11 cellular contexts compared by ENCODE assay signal in genomic region chr4:19776021-19776459, GRCh38.
DNase-seq lines count a peak whose midpoint lies in the region; ATAC-seq and TF ChIP-seq lines count a peak whose summit lies in the region.
"Had no signal": no experiment of that assay in that cellular context is flagged by ENCODE, and none has a peak within 500 bp of the region (broad histone marks: within the 10 kb centered on the region; RNA-seq: fewer than 3 reads in every experiment).

No MANE protein-coding gene starts in this region.

- DNase-seq in 8988T, result peak; percentile 53
- DNase-seq in HCT116 (ENCODE audit: low read depth, low spot score), result peak; percentile 84
- peak; percentile 0 for DNase-seq in SHP77 treated with DMSO at 0.1 percent for 48 hours (lab: John Stamatoyannopoulos, UW)
- peak; percentile 97 for DNase-seq in glomerular visceral epithelial cell (ENCODE audit: extremely low spot score)
- no peak for DNase-seq in activated CD4-positive, CD25-positive, alpha-beta regulatory T cell (lab: John Stamatoyannopoulos, UW)
- no peak for DNase-seq in occipital lobe (lab: John Stamatoyannopoulos, UW)
- no peak for DNase-seq in MV-4-11 (lab: John Stamatoyannopoulos, UW)
- DNase-seq: hippocampal formation had no signal

- no peaks in the 10 kb centered on the region for H4K20me1 ChIP-seq in HCT116 (ENCODE audit: insufficient read depth)

- intact Hi-C loops in HCT116 (cut with micrococcal nuclease), result no loop called here

- POLR2A ChIA-PET in HCT116 (lab: Charles Lee), result interaction anchor here (1.2 kb wide), 1 partner anchor 176 kb away, joined by 4 read pairs; no protein-coding TSS in a partner anchor

- peak overlapping the region; percentile 56 for H3K9ac ChIP-seq in HCT116 (ENCODE audit: low read length)

- H3K27ac ChIP-seq in HCT116 (ENCODE audit: low read depth, low read length), result peak overlapping the region; percentile 78
- H3K27ac ChIP-seq: SJCRH30 had no signal

- CTCF ChIA-PET in HCT116 (lab: Charles Lee), result no interaction called here

- ATAC-seq in HCT116, result peak; percentile 94
- ATAC-seq in GM18519 (IDR thresholded peaks at IDR 0.05; ENCODE audit: low FRiP score, unreplicated experiment), result no peak

- BruUV-seq in HCT116 (replicated peaks; lab: Mats Ljungman, UMichigan), result no TSS peak

- TF ChIP-seq CTCF in HCT116 (IDR thresholded peaks at IDR 0.05 in 2 of 3, conservative IDR thresholded peaks at IDR 0.05 in 1 of 3; ENCODE audit: borderline replicate concordance in 1 of 3, insufficient read depth in 1 of 3, low read depth in 2 of 3, low read length in 2 of 3), result no peak

- no peaks in the 10 kb centered on the region for H3K9me2 ChIP-seq in HCT116 (ENCODE audit: insufficient read depth)

- peak overlapping the region in 1 of 2 experiments; percentile 43; a peak in 2 of 4 replicates for H3K4me3 ChIP-seq in HCT116 (replicated peaks in 1 of 2; ENCODE audit: low read depth in 1 of 2, low read length in 2 of 2)
- H3K4me3 ChIP-seq: right atrium auricular region, SJCRH30 had no signal

- H3K9me3 ChIP-seq in HCT116 (ENCODE audit: control insufficient read depth in 1 of 2, insufficient read depth in 1 of 2, low read depth in 1 of 2, low read length in 2 of 2), result no peaks in the 10 kb centered on the region
- H3K9me3 ChIP-seq: right atrium auricular region, SJCRH30 had no signal

- H2AFZ ChIP-seq in HCT116 (ENCODE audit: low read depth, low read length, poor library complexity, severe bottlenecking), result no peak overlapping the region

- TF ChIP-seq RAD21 in HCT116 (IDR thresholded peaks at IDR 0.05; ENCODE audit: low read depth), result no peak

- H3K27me3 ChIP-seq in HCT116 (ENCODE audit: insufficient read depth, low read length), result no peaks in the 10 kb centered on the region
- H3K27me3 ChIP-seq: right atrium auricular region, SJCRH30 had no signal

- H3K79me2 ChIP-seq in HCT116 (ENCODE audit: insufficient read depth, low read length), result no peaks in the 10 kb centered on the region

- peak overlapping the region; percentile 68 for H3K4me2 ChIP-seq in HCT116 (ENCODE audit: low read length)

- no peaks in the 10 kb centered on the region for H3K36me3 ChIP-seq in HCT116 (ENCODE audit: control insufficient read depth in 1 of 2, insufficient read depth in 2 of 2, low read length in 2 of 2)
- H3K36me3 ChIP-seq: right atrium auricular region, SJCRH30 had no signal

- RAD21 ChIA-PET in HCT116 (lab: Charles Lee; ENCODE audit: low non-redundant PET in 1 of 2, low total read pairs in 2 of 2, uncharacterized antibody in 2 of 2, unreplicated experiment in 2 of 2), result no interaction called here

- peaks cover 21 to 35% of the 10 kb centered on the region in 2 experiments for H3K4me1 ChIP-seq in HCT116 (ENCODE audit: control insufficient read depth in 1 of 2, insufficient read depth in 2 of 2, low read length in 2 of 2)
- H3K4me1 ChIP-seq: right atrium auricular region, SJCRH30 had no signal

- TF ChIP-seq POLR2A in HCT116 (IDR thresholded peaks at IDR 0.05; ENCODE audit: borderline replicate concordance, extremely low read depth, insufficient read depth, insufficient read length), result no peak

TF ChIP-seq in HCT116, 20 proteins besides CTCF, POLR2A, EP300 and RAD21:
- peak; percentile 74 for TF ChIP-seq SP1 (IDR thresholded peaks at IDR 0.05; ENCODE audit: low read depth)
- TF ChIP-seq ATF3 (IDR thresholded peaks at IDR 0.05), result no peak
- no peak for TF ChIP-seq SRF (IDR thresholded peaks at IDR 0.05; ENCODE audit: low read depth)
- TF ChIP-seq EZH2 (IDR thresholded peaks at IDR 0.05), result no peak
- TF ChIP-seq SIN3A (IDR thresholded peaks at IDR 0.05; ENCODE audit: low read depth), result peak; percentile 49; the same call in 1 of the 2 replicates
- TF ChIP-seq MAX (IDR thresholded peaks at IDR 0.05), result no peak; the same call in 1 of the 2 replicates
- TF ChIP-seq TCF7L2 (IDR thresholded peaks at IDR 0.05; ENCODE audit: borderline replicate concordance, extremely low read depth, insufficient read depth, insufficient read length), result peak; percentile 62
- no peak for TF ChIP-seq REST (IDR thresholded peaks at IDR 0.05; ENCODE audit: low read depth)
- no peak for TF ChIP-seq EZH2phosphoT487 (IDR thresholded peaks at IDR 0.05; ENCODE audit: borderline replicate concordance)
- no peak for TF ChIP-seq CEBPB (IDR thresholded peaks at IDR 0.05; ENCODE audit: low read depth)
- peak; percentile 86 for TF ChIP-seq JUND (IDR thresholded peaks at IDR 0.05)
- no peak for TF ChIP-seq YY1 (IDR thresholded peaks at IDR 0.05; ENCODE audit: extremely low read depth, insufficient replicate concordance, low read depth, low read length)
- peak; percentile 77 for TF ChIP-seq CBX3 (IDR thresholded peaks at IDR 0.05; ENCODE audit: low read depth)
- TF ChIP-seq ZFX (IDR thresholded peaks at IDR 0.05), result no peak
- TF ChIP-seq POLR2AphosphoS5 (IDR thresholded peaks at IDR 0.05; ENCODE audit: low read depth, low read length), result no peak
- no peak for TF ChIP-seq ZBTB33 (IDR thresholded peaks at IDR 0.05; ENCODE audit: extremely low read depth, insufficient replicate concordance, low read length)
- TF ChIP-seq ELF1 (IDR thresholded peaks at IDR 0.05; ENCODE audit: borderline replicate concordance, low read depth), result no peak
- TF ChIP-seq ZNF274 (IDR thresholded peaks at IDR 0.05; ENCODE audit: low read depth, low read length), result no peak
- TF ChIP-seq EGR1 (IDR thresholded peaks at IDR 0.05; ENCODE audit: low read depth), result no peak
- peak; percentile 83 for TF ChIP-seq FOSL1 (IDR thresholded peaks at IDR 0.05; ENCODE audit: low read depth)

Comparison
In these comparisons a context has a peak if more than half of its experiments do, and no peak if none do; other contexts are left out.
1. DNase-seq: peak in 8988T (single experiment), HCT116 (single experiment), SHP77 treated with DMSO at 0.1 percent for 48 hours (single experiment) and glomerular visceral epithelial cell (single experiment); none in activated CD4-positive, CD25-positive, alpha-beta regulatory T cell (0 of 4), occipital lobe (single experiment) and MV-4-11 (single experiment).